In the genomic region with DNA sequence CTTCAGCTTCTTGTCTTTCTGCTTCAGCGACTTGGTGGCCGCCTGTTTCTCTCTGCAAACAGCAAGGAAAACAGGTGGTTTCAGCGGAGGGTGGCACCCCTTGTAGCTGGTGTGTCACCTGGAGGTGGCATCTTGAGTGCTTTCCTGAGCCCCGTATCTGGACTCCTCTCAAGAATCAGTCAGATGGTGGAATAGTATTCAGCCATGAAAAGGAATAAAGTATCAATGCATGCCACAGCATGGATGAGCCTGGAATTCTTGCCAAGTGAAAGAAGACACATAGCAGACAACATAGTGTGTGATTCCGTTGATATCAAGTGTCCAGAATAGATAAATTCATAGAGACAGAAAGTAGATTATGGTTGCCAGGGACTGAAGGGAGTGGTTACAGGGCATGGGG, we compare ENCODE assay signal across 23 cellular contexts.
"Had no signal": no experiment of that assay in that cellular context is flagged by ENCODE, and none has a peak within 500 bp of the region (broad histone marks: within the 10 kb centered on the region; RNA-seq: fewer than 3 reads in every experiment).

No MANE protein-coding gene starts in this region.

- DNase-seq: Karpas-422, KBM-7, MG63, NCI-H1092, NCI-H1105 treated with DMSO at 0.1 percent for 48 hours, NCI-H1417 treated with DMSO at 0.1 percent for 48 hours, NCI-H146, NCI-H1694 treated with DMSO at 0.1 percent for 48 hours, NCI-H1930, NCI-H2081, NCI-H2107, NCI-H226, NCI-H446, NCI-H510A, NCI-H524 treated with DMSO at 0.1 percent for 48 hours, NCI-H69, NCI-H774, Right ventricle myocardium superior, RPMI8226, SK-N-SH, SW 1271 had no signal

- H3K4me3 ChIP-seq: MG63 had no signal

- H3K27me3 Mint-ChIP-seq: IgD-negative memory B cell had no signal

- H3K9me3 ChIP-seq: MG63, SK-N-SH had no signal

- FAIRE-seq: RCC 7860 had no signal

- H3K27me3 ChIP-seq: MG63 had no signal

- H3K36me3 ChIP-seq: MG63 had no signal

- H3K4me3 Mint-ChIP-seq: IgD-negative memory B cell had no signal

- H3K9me3 Mint-ChIP-seq: IgD-negative memory B cell had no signal
